12 cellular contexts compared by ENCODE assay signal in the genomic region with DNA sequence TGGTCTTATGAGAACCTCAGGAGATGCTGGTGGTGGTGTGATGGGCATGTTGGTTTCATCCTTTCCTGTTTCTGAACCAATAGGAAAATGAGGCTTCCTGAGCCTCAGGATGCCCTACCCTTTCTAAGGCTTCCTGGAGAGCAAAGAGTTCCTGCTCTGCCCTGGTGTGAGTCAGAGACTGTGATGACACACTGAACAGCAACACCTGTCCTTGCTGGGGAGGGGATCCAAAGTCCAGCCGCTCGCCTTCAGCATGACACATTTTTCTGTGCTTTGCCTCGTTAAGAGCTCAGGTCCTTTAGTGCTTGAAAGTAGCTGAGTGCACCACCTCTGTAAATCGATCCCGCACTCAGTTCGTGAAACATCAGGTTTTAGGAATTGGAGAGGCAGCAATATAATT.
DNase-seq lines count a peak whose midpoint lies in the region; ATAC-seq and TF ChIP-seq lines count a peak whose summit lies in the region.
"Had no signal": no experiment of that assay in that cellular context is flagged by ENCODE, and none has a peak within 500 bp of the region (broad histone marks: within the 10 kb centered on the region; RNA-seq: fewer than 3 reads in every experiment).

No MANE protein-coding gene starts in this region.

- H3K18ac ChIP-seq in trophoblast cell (ENCODE audit: low read length): no peak overlapping the region

- H3K9me3 ChIP-seq in esophagus muscularis mucosa (peaks cover 0 to 18% (median 7%) of the 10 kb centered on the region in 4 donors), trophoblast cell (ENCODE audit: insufficient read depth, low read depth, low read length) (no peaks in the 10 kb centered on the region), gastrocnemius medialis (peaks cover 0 to 16% (median 0%) of the 10 kb centered on the region in 3 donors)
- H3K9me3 ChIP-seq: lower lobe of right lung, SJCRH30 had no signal

- no peak overlapping the region for H3K9ac ChIP-seq in trophoblast cell (ENCODE audit: low read length)

- in situ Hi-C loops in gastrocnemius medialis (cut with MboI; ENCODE audit: low sequenced_read_pairs in 4 of 4): no loop called here

- H2AFZ ChIP-seq in trophoblast cell (ENCODE audit: insufficient read depth, low read length, poor library complexity): no peak overlapping the region

- no peak for TF ChIP-seq EP300 in esophagus muscularis mucosa (IDR thresholded peaks at IDR 0.05)

- H3K14ac ChIP-seq in trophoblast cell (ENCODE audit: low read length): no peak overlapping the region

- H4K91ac ChIP-seq in trophoblast cell (ENCODE audit: low read depth, low read length): no peak overlapping the region

- no peak overlapping the region for H2BK12ac ChIP-seq in trophoblast cell (ENCODE audit: low read length)

- peaks cover 66 to 83% (median 72%) of the 10 kb centered on the region in 4 donors for H3K4me1 ChIP-seq in esophagus muscularis mucosa
- H3K4me1 ChIP-seq in trophoblast cell (ENCODE audit: control insufficient read depth in 1 of 2, insufficient read depth in 2 of 2, low read length in 2 of 2): no peaks in the 10 kb centered on the region
- peaks cover 0 to 4% of the 10 kb centered on the region in 2 donors for H3K4me1 ChIP-seq in gastrocnemius medialis
- H3K4me1 ChIP-seq: lower lobe of right lung, SJCRH30 had no signal

- H3K27me3 ChIP-seq in esophagus muscularis mucosa (no peaks in the 10 kb centered on the region), trophoblast cell (ENCODE audit: insufficient read depth, low read length) (no peaks in the 10 kb centered on the region), gastrocnemius medialis (peaks cover 0 to 3% (median 0%) of the 10 kb centered on the region in 3 donors)
- H3K27me3 ChIP-seq: cardiac muscle cell had no signal

- TF ChIP-seq POLR2A in esophagus muscularis mucosa (IDR thresholded peaks at IDR 0.05; ENCODE audit: low read depth) (no peak), gastrocnemius medialis (IDR thresholded peaks at IDR 0.05) (no peak)

- intact Hi-C loops in esophagus muscularis mucosa (cut with DNase I) (no loop called here), gastrocnemius medialis (cut with DNase I; ENCODE audit: low total_unique reads) (loop anchor here (10.0 kb wide), 1 partner anchor 96 kb away; no protein-coding TSS in a partner anchor)

- H3K79me1 ChIP-seq in trophoblast cell (ENCODE audit: low read length): no peaks in the 10 kb centered on the region

- no peaks in the 10 kb centered on the region for H3K79me2 ChIP-seq in trophoblast cell (ENCODE audit: control insufficient read depth, insufficient read depth, low read length, poor library complexity)

- no peak overlapping the region for H2BK120ac ChIP-seq in trophoblast cell (ENCODE audit: insufficient read depth, low read length, poor library complexity)

- 81% methylated on average over 6 of the region's 6 CpGs for WGBS in esophagus muscularis mucosa
- no CpG with 5 or more reads among the region's 6 CpGs for WGBS in trophoblast cell (ENCODE audit: extremely low coverage, insufficient coverage, insufficient read length)

- H4K12ac ChIP-seq in trophoblast cell (ENCODE audit: low read depth, low read length): no peak overlapping the region

- no peak overlapping the region for H3K23ac ChIP-seq in trophoblast cell (ENCODE audit: low read length)

- H3K27ac ChIP-seq in esophagus muscularis mucosa (replicated peaks in 1 of 4) (peak overlapping the region; percentile 68 to 79 (median 74)), trophoblast cell (ENCODE audit: low read depth, low read length) (no peak overlapping the region), gastrocnemius medialis (no peak overlapping the region)
- H3K27ac ChIP-seq: cardiac muscle cell, lower lobe of right lung, SJCRH30 had no signal

- H3K4ac ChIP-seq in trophoblast cell (ENCODE audit: low read depth, low read length): no peak overlapping the region

- H3K4me3 ChIP-seq in esophagus muscularis mucosa (no peak overlapping the region), trophoblast cell (ENCODE audit: low read depth, low read length) (no peak overlapping the region), gastrocnemius medialis (no peak overlapping the region)
- H3K4me3 ChIP-seq: cardiac muscle cell, lower lobe of right lung, SJCRH30 had no signal

- ATAC-seq in gastrocnemius medialis: no peak
- ATAC-seq in HG02840 (IDR thresholded peaks at IDR 0.05; ENCODE audit: low FRiP score, unreplicated experiment): no peak
- ATAC-seq in HG02870 (IDR thresholded peaks at IDR 0.05; ENCODE audit: unreplicated experiment): no peak
- ATAC-seq: lower lobe of right lung had no signal

- no peak overlapping the region for H2AK5ac ChIP-seq in trophoblast cell (ENCODE audit: low read length)

- no peak overlapping the region for H3K4me2 ChIP-seq in trophoblast cell (ENCODE audit: low read length)

- no peak overlapping the region for H2BK5ac ChIP-seq in trophoblast cell (ENCODE audit: low read depth, low read length, poor library complexity)

- TF ChIP-seq CTCF in esophagus muscularis mucosa (IDR thresholded peaks at IDR 0.05) (no peak), gastrocnemius medialis (IDR thresholded peaks at IDR 0.05 in 4 of 5, conservative IDR thresholded peaks at IDR 0.05 in 1 of 5) (no peak)

- DNase-seq in HCEC 1CT (peak; percentile 25), NCI-H69 (lab: John Stamatoyannopoulos, UW) (peak; percentile 41), esophagus muscularis mucosa (ENCODE audit: extremely low spot score) (no peak), trophoblast cell (peak; percentile 74 to 82), gastrocnemius medialis (no peak)
- no peak for DNase-seq in activated effector memory CD4-positive, alpha-beta T cell treated with anti-CD3 and anti-CD28 coated beads, Interleukin-2, amount 50 U/mL, for 16 hours
- DNase-seq: CD4-positive, CD25-positive, alpha-beta regulatory T cell; lower lobe of right lung; SJCRH30 had no signal

- H3K36me3 ChIP-seq in esophagus muscularis mucosa: no peaks in the 10 kb centered on the region
- H3K36me3 ChIP-seq in trophoblast cell (ENCODE audit: control insufficient read depth in 1 of 2, insufficient read depth in 2 of 2, low read length in 2 of 2): no peaks in the 10 kb centered on the region
- H3K36me3 ChIP-seq in gastrocnemius medialis: no peaks in the 10 kb centered on the region
- H3K36me3 ChIP-seq: cardiac muscle cell, lower lobe of right lung, SJCRH30 had no signal

- H4K8ac ChIP-seq in trophoblast cell (ENCODE audit: low read depth, low read length): no peak overlapping the region

Comparison
In these comparisons a context has a peak if more than half of its experiments do, and no peak if none do; other contexts are left out.
1. DNase-seq: peak in HCEC 1CT (single experiment), NCI-H69 (single experiment) and trophoblast cell (2 of 2); none in esophagus muscularis mucosa (single experiment), gastrocnemius medialis (0 of 2) and activated effector memory CD4-positive, alpha-beta T cell treated with anti-CD3 and anti-CD28 coated beads, Interleukin-2, amount 50 U/mL, for 16 hours (single experiment).
2. H3K27ac ChIP-seq: peak in esophagus muscularis mucosa (4 of 4); none in trophoblast cell (single experiment) and gastrocnemius medialis (0 of 4).